In the genomic region with DNA sequence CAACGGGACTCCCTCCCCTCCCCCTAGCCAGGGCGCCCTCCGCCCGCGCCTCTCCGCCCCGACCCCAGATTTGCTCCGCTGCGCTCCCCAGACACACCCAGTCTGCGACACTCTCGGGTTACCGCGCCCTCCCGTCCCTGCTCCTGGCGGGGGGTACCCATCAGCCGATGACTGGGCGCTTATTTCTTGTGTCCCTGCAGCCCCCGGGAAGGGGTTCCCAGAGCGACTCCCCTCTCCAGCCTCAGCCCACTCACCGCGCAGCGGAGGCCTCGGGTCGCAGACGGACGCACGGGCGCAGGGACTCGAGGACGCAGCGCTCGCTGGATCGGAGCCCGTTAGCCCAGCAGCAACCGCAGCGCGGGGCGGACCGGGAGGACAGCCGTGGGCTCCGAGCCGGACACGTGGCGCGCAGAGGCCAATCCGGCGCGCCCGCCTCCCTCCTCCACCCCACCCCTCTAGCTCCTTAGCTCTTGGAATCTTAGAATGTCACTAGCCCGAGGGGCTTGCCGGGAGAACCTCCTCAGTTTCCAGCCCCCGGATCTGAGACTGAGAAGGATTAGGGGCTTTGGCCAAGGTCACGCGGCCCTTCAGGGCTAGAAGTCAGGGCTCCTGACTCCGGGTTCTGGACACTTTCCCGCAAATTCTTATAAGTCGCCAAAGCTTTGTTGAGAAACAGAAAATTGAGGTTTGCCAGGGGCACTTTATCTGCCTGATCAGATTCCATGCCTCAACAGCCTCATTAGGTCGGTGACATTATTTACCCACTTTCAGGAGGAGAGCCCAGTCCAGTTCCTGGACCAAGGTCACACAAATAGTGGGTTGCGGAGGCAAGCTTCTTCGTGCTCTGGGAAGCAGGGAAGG, we compare ENCODE assay signal across 8 cellular contexts. TPM values are rescaled to one million over a fixed set of nuclear protein-coding genes. Genes with fewer than 3 reads are reported as not detected.
DNase-seq lines count a peak whose midpoint lies in the region; ATAC-seq and TF ChIP-seq lines count a peak whose summit lies in the region.

A gene (minus strand): TSS at position 354 of the 861 bp plus-strand sequence. CDS start 9,878 bp downstream, outside the sequence.

- intact Hi-C loops in Right ventricle myocardium superior (cut with DNase I), result no loop called here

- H3F3A ChIP-seq in SK-N-SH (replicated peaks; ENCODE audit: insufficient read depth), result no peaks in the 10 kb centered on the region

- peak within 1 kb of the TSS in 1 of 2 experiments; percentile 73; a peak in 1 of 4 replicates for H3K27ac ChIP-seq in SK-N-SH (ENCODE audit: low read depth in 2 of 2, low read length in 1 of 2)
- peak within 1 kb of the TSS; percentile 79 to 93 (median 88) for H3K27ac ChIP-seq in upper lobe of left lung

- H3K9ac ChIP-seq in SK-N-SH (peak within 1 kb of the TSS; percentile 90), adipocyte (ENCODE audit: low read length) (peak within 1 kb of the TSS; percentile 100)

- 0 out of 2 replicates have a peak, but pooled peaks cover 3% of the 10 kb centered on the region for H4K20me1 ChIP-seq in SK-N-SH (ENCODE audit: insufficient read depth)

- TF ChIP-seq EP300 in SK-N-SH (IDR thresholded peaks at IDR 0.05; ENCODE audit: borderline replicate concordance in 1 of 2, low read depth in 1 of 2, low read length in 1 of 2) (no peak), upper lobe of left lung (IDR thresholded peaks at IDR 0.05) (no peak)

- H3K4me1 Mint-ChIP-seq in osteocyte (ENCODE audit: unreplicated experiment), result peaks cover 42% of the 10 kb centered on the region

- H3K36me3 Mint-ChIP-seq in osteocyte (ENCODE audit: unreplicated experiment), result no peaks in the 10 kb centered on the region

- H3K27me3 Mint-ChIP-seq in osteocyte (ENCODE audit: unreplicated experiment), result peaks cover 2% of the 10 kb centered on the region

- no peaks in the 10 kb centered on the region for H3K9me3 ChIP-seq in SK-N-SH
- no peaks in the 10 kb centered on the region for H3K9me3 ChIP-seq in adipocyte (ENCODE audit: control insufficient read depth, low read length)
- no peaks in the 10 kb centered on the region for H3K9me3 ChIP-seq in upper lobe of left lung

- WGBS in SK-N-SH (ENCODE audit: low lambda C conversion rate), result 10% methylated on average over 16 of the region's 60 CpGs
- 0 to 3% methylated on average over 7 to 19 of the region's 60 CpGs for WGBS in upper lobe of left lung, 2 donors

- H3K27ac Mint-ChIP-seq in osteocyte (ENCODE audit: unreplicated experiment), result peak within 1 kb of the TSS; percentile 91

- H3K9me2 ChIP-seq in SK-N-SH, result no peaks in the 10 kb centered on the region

- TF ChIP-seq RAD21 in SK-N-SH (IDR thresholded peaks at IDR 0.05; ENCODE audit: low read length), result no peak

- ATAC-seq in GM21515 (IDR thresholded peaks at IDR 0.05; ENCODE audit: unreplicated experiment) (peak; percentile 49), Right ventricle myocardium superior (ENCODE audit: poor library complexity) (peak; percentile 99), upper lobe of left lung (ENCODE audit: low FRiP score in 2 of 2) (peak; percentile 96 to 99)

- H3K9me3 Mint-ChIP-seq in osteocyte (ENCODE audit: unreplicated experiment), result no peaks in the 10 kb centered on the region

- POLR2A ChIA-PET in SK-N-SH (lab: Yijun Ruan, JAX), result interaction anchor here (1.0 kb wide), 1 partner anchor 32 kb away, joined by 3 read pairs; no protein-coding TSS in a partner anchor

- H3K36me3 ChIP-seq in SK-N-SH (replicated peaks in 1 of 2; ENCODE audit: control insufficient read depth in 1 of 2, insufficient read depth in 2 of 2, low read length in 1 of 2) (no peaks in the 10 kb centered on the region), adipocyte (ENCODE audit: control insufficient read depth, insufficient read depth, low read length, severe bottlenecking) (peaks cover 20% of the 10 kb centered on the region), upper lobe of left lung (no peaks in the 10 kb centered on the region)

- H2AFZ ChIP-seq in SK-N-SH (ENCODE audit: low read depth), result peak within 1 kb of the TSS; percentile 97

- peak in 2 of 4 donors; percentile 34 to 72 for TF ChIP-seq POLR2A in upper lobe of left lung (IDR thresholded peaks at IDR 0.05)

- peak within 1 kb of the TSS; percentile 98 for H3K4me2 ChIP-seq in SK-N-SH

- H3K4me1 ChIP-seq in SK-N-SH (ENCODE audit: control insufficient read depth in 1 of 2, insufficient read depth in 2 of 2, low read depth in 1 of 2, low read length in 1 of 2) (peaks cover 18 to 31% of the 10 kb centered on the region in 2 experiments; a peak in 2 of 4 replicates), adipocyte (ENCODE audit: control insufficient read depth, insufficient read depth, low read length) (peaks cover 51% of the 10 kb centered on the region), upper lobe of left lung (peaks cover 38 to 48% (median 45%) of the 10 kb centered on the region in 4 donors)

- H3K4me3 ChIP-seq in SK-N-SH (ENCODE audit: low read depth in 2 of 2, low read length in 1 of 2), result peak within 1 kb of the TSS; percentile 82 to 96
- H3K4me3 ChIP-seq in adipocyte (ENCODE audit: low read length), result peak within 1 kb of the TSS; percentile 99
- peak within 1 kb of the TSS; percentile 76 to 83 (median 80) for H3K4me3 ChIP-seq in upper lobe of left lung

- H3K4me3 Mint-ChIP-seq in osteocyte (ENCODE audit: unreplicated experiment), result peak within 1 kb of the TSS; percentile 86

- DNase-seq in DMS114 treated with DMSO at 0.1 percent for 48 hours (lab: John Stamatoyannopoulos, UW; ENCODE audit: unreplicated experiment) (peak; percentile 68), HuH-7.5 (ENCODE audit: low spot score) (peak; percentile 71), SK-N-SH (peak; percentile 91), adipocyte (ENCODE audit: low read depth) (peak; percentile 97), Right ventricle myocardium superior (peak; percentile 95), osteocyte (ENCODE audit: extremely low spot score, unreplicated experiment) (peak; percentile 92), upper lobe of left lung (peak; percentile 94 to 96)

- CTCF ChIA-PET in SK-N-SH (lab: Yijun Ruan, JAX), result interaction anchor here (0.8 to 3.1 kb wide), 8 partner anchors 9 to 357 kb away, joined by 3 to 28 read pairs (median 5); no protein-coding TSS in a partner anchor

- no peaks in the 10 kb centered on the region for H3K27me3 ChIP-seq in SK-N-SH (ENCODE audit: insufficient read depth)
- H3K27me3 ChIP-seq in adipocyte (replicated peaks; ENCODE audit: control insufficient read depth, insufficient read depth, low read length), result no peaks in the 10 kb centered on the region
- H3K27me3 ChIP-seq in upper lobe of left lung, result no peaks in the 10 kb centered on the region

- TF ChIP-seq CTCF in SK-N-SH (IDR thresholded peaks at IDR 0.05) (no peak), osteocyte (IDR thresholded peaks at IDR 0.05) (no peak), upper lobe of left lung (IDR thresholded peaks at IDR 0.05) (peak in 1 of 6 experiments; percentile 22)

- peaks cover 50% of the 10 kb centered on the region for H3K79me2 ChIP-seq in SK-N-SH (ENCODE audit: insufficient read depth)

TF ChIP-seq in SK-N-SH, 30 proteins besides CTCF, POLR2A, EP300 and RAD21 (continues in another document):
- TF ChIP-seq CHD2 (IDR thresholded peaks at IDR 0.05; ENCODE audit: low read length, partially characterized antibody) (peak; percentile 27), FOXM1 (IDR thresholded peaks at IDR 0.05; ENCODE audit: low read depth) (no peak), TCF12 (IDR thresholded peaks at IDR 0.05) (no peak), NFIC (IDR thresholded peaks at IDR 0.05; ENCODE audit: borderline replicate concordance) (peak; percentile 32; the same call in 1 of the 2 replicates), POLR2AphosphoS5 (IDR thresholded peaks at IDR 0.05; ENCODE audit: low read depth, low read length) (peak; percentile 72; the same call in 1 of the 2 replicates), RFX5 (IDR thresholded peaks at IDR 0.05; ENCODE audit: low read length) (no peak), GABPA (IDR thresholded peaks at IDR 0.05; ENCODE audit: low read depth) (no peak), FOSL2 (IDR thresholded peaks at IDR 0.05; ENCODE audit: borderline replicate concordance, low read depth) (no peak)
- TF ChIP-seq, protein P1, sequence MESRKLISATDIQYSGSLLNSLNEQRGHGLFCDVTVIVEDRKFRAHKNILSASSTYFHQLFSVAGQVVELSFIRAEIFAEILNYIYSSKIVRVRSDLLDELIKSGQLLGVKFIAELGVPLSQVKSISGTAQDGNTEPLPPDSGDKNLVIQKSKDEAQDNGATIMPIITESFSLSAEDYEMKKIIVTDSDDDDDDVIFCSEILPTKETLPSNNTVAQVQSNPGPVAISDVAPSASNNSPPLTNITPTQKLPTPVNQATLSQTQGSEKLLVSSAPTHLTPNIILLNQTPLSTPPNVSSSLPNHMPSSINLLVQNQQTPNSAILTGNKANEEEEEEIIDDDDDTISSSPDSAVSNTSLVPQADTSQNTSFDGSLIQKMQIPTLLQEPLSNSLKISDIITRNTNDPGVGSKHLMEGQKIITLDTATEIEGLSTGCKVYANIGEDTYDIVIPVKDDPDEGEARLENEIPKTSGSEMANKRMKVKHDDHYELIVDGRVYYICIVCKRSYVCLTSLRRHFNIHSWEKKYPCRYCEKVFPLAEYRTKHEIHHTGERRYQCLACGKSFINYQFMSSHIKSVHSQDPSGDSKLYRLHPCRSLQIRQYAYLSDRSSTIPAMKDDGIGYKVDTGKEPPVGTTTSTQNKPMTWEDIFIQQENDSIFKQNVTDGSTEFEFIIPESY (IDR thresholded peaks at IDR 0.05; ENCODE audit: borderline replicate concordance, low read depth), result no peak
- TF ChIP-seq, protein P2, sequence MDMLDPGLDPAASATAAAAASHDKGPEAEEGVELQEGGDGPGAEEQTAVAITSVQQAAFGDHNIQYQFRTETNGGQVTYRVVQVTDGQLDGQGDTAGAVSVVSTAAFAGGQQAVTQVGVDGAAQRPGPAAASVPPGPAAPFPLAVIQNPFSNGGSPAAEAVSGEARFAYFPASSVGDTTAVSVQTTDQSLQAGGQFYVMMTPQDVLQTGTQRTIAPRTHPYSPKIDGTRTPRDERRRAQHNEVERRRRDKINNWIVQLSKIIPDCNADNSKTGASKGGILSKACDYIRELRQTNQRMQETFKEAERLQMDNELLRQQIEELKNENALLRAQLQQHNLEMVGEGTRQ (IDR thresholded peaks at IDR 0.05; ENCODE audit: borderline replicate concordance, low read depth, low read length), result peak; percentile 85

RNA-seq across cellular contexts. Expression of the gene that starts here (rescaled TPM):
- 87.5 and 101 TPM in 2 replicates for polyA plus RNA-seq in SK-N-SH (2012; rRNA removed)
- 81.3 and 90.1 TPM in 2 replicates for polyA plus RNA-seq in SK-N-SH (2012; cell fraction: cytosol; rRNA removed)
- 83.3 and 89.2 TPM in 2 replicates for polyA plus RNA-seq in SK-N-SH (2012; cell fraction: nucleus; rRNA removed)
- 202 TPM for total RNA-seq in Right ventricle myocardium superior
- 245 and 254 TPM in 2 replicates for total RNA-seq in osteocyte
- 100 to 1,000 TPM in 1 of 6 donors, 10 to 100 TPM in 5; 68.5 to 176 (median 84.5) TPM for total RNA-seq in upper lobe of left lung

Comparison
In these comparisons a context has a peak if more than half of its experiments do, and no peak if none do; other contexts are left out.
1. ATAC-seq: peak in every context shown above with its lines; median percentile 99 in Right ventricle myocardium superior; 98 in upper lobe of left lung; 49 in GM21515.